20 cellular contexts compared by ENCODE assay signal in genomic region chr18:49848115-49848514, GRCh38. TPM values are rescaled to one million over a fixed set of nuclear protein-coding genes. Genes with fewer than 3 reads are reported as not detected.
DNase-seq lines count a peak whose midpoint lies in the region; ATAC-seq, FAIRE-seq and TF ChIP-seq lines count a peak whose summit lies in the region.
"Had no signal": no experiment of that assay in that cellular context is flagged by ENCODE, and none has a peak within 500 bp of the region (broad histone marks: within the 10 kb centered on the region; RNA-seq: fewer than 3 reads in every experiment).

No MANE protein-coding gene starts in this region.

- H2BK15ac ChIP-seq in H1 (ENCODE audit: low read length): no peak overlapping the region

- ATAC-seq in HG03135 (IDR thresholded peaks at IDR 0.05; ENCODE audit: unreplicated experiment): no peak
- ATAC-seq: K562 had no signal

- intact Hi-C loops in MCF 10A (cut with micrococcal nuclease): no loop called here
- intact Hi-C loops in mammary epithelial cell (cut with micrococcal nuclease): no loop called here

- H3K4me3 ChIP-seq in mammary epithelial cell (replicated peaks in 1 of 3; ENCODE audit: insufficient read depth in 1 of 3, low read depth in 2 of 3, low read length in 3 of 3): no peak overlapping the region
- H3K4me3 ChIP-seq in H1 (ENCODE audit: extremely low read depth in 1 of 4, insufficient read depth in 2 of 4, low read depth in 3 of 4, low read length in 4 of 4): no peak overlapping the region
- H3K4me3 ChIP-seq: K562 had no signal

- 100% methylated on average over 3 of the region's 4 CpGs for WGBS in mammary epithelial cell (ENCODE audit: low coverage, missing lambda C conversion rate)
- 82% methylated on average over 3 of the region's 4 CpGs; no CpG with 5 or more reads in 1 of the 2 experiments for WGBS in H1 (ENCODE audit: extremely low coverage in 1 of 2, insufficient coverage in 1 of 2, insufficient read length in 1 of 2, insufficient replicate concordance in 2 of 2, low coverage in 1 of 2, low lambda C conversion rate in 2 of 2, missing lambda C conversion rate in 1 of 2), 2 experiments

- TF ChIP-seq RAD21 in H1 (IDR thresholded peaks at IDR 0.05 in 1 of 2, conservative IDR thresholded peaks at IDR 0.05 in 1 of 2; ENCODE audit: low read depth in 2 of 2, low read length in 2 of 2): no peak

- H3K36me3 ChIP-seq in mammary epithelial cell (ENCODE audit: insufficient read depth, low read length) (no peaks in the 10 kb centered on the region), H1 (ENCODE audit: control insufficient read depth in 2 of 4, insufficient read depth in 4 of 4, low read length in 3 of 4) (no peaks in the 10 kb centered on the region)

- H4K20me1 ChIP-seq in mammary epithelial cell (ENCODE audit: insufficient read depth, low read length): no peaks in the 10 kb centered on the region
- H4K20me1 ChIP-seq in H1 (replicated peaks in 1 of 2; ENCODE audit: control insufficient read depth in 1 of 2, insufficient read depth in 2 of 2, low read length in 2 of 2): peaks cover 0 to 2% of the 10 kb centered on the region in 2 experiments

- no peak overlapping the region for H2BK120ac ChIP-seq in H1 (replicated peaks; ENCODE audit: low read depth, low read length)

- no peaks in the 10 kb centered on the region for H3K27me3 Mint-ChIP-seq in MCF 10A (ENCODE audit: insufficient read depth, unreplicated experiment)
- H3K27me3 Mint-ChIP-seq in HFFc6 (ENCODE audit: insufficient read depth): peaks cover 24% of the 10 kb centered on the region
- no peaks in the 10 kb centered on the region for H3K27me3 Mint-ChIP-seq in type B pancreatic cell

- no peak overlapping the region for H2BK5ac ChIP-seq in H1 (ENCODE audit: low read depth, low read length)

- H3K27ac ChIP-seq in mammary epithelial cell (ENCODE audit: insufficient read depth, low read depth, low read length): no peak overlapping the region
- H3K27ac ChIP-seq in H1 (ENCODE audit: low read depth, low read length): no peak overlapping the region

- in situ Hi-C loops in mammary epithelial cell (cut with MboI; ENCODE audit: low sequenced_read_pairs in 2 of 2): no loop called here

- H3K4ac ChIP-seq in H1 (replicated peaks; ENCODE audit: insufficient read length, low read depth, low read length): no peak overlapping the region

- peak overlapping the region; percentile 29; the same call in 1 of the 2 replicates for H2BK12ac ChIP-seq in H1 (ENCODE audit: low read depth, low read length)

- no peak overlapping the region for H4K8ac ChIP-seq in H1 (ENCODE audit: extremely low read depth, insufficient read depth, low read length)

- no peak overlapping the region for H4K5ac ChIP-seq in H1 (ENCODE audit: insufficient read length, low read depth, low read length)

- no peak overlapping the region for H3K18ac ChIP-seq in H1 (ENCODE audit: extremely low read depth, low read length)

- TF ChIP-seq POLR2A in H1 (IDR thresholded peaks at IDR 0.05; ENCODE audit: control extremely low read depth in 1 of 2, low read depth in 2 of 2, low read length in 2 of 2): no peak

- TF ChIP-seq EP300 in H1 (IDR thresholded peaks at IDR 0.05; ENCODE audit: borderline replicate concordance in 1 of 2, low read depth in 2 of 2, low read length in 2 of 2): no peak

- H3K27me3 ChIP-seq in mammary epithelial cell (ENCODE audit: insufficient read depth, low read length): no peaks in the 10 kb centered on the region
- no peaks in the 10 kb centered on the region; a peak in 1 of 7 replicates for H3K27me3 ChIP-seq in H1 (replicated peaks in 1 of 4; ENCODE audit: control insufficient read depth in 3 of 4, extremely low read depth in 1 of 4, insufficient read depth in 3 of 4, low read length in 3 of 4)

- H3K9me3 ChIP-seq in mammary epithelial cell (replicated peaks; ENCODE audit: insufficient read depth, low read length): no peaks in the 10 kb centered on the region
- H3K9me3 ChIP-seq in H1 (ENCODE audit: insufficient read depth in 2 of 2, low read depth in 1 of 2, low read length in 1 of 2): no peaks in the 10 kb centered on the region
- H3K9me3 ChIP-seq: SK-N-SH had no signal

- no peak overlapping the region for H3K4me3 Mint-ChIP-seq in MCF 10A (ENCODE audit: unreplicated experiment)
- no peak overlapping the region for H3K4me3 Mint-ChIP-seq in HFFc6
- no peak overlapping the region for H3K4me3 Mint-ChIP-seq in type B pancreatic cell
- H3K4me3 Mint-ChIP-seq: B cell; CD4-positive, alpha-beta T cell had no signal

- no peak for TF ChIP-seq CTCF in MCF 10A (IDR thresholded peaks at IDR 0.05; ENCODE audit: unreplicated experiment)
- no peak for TF ChIP-seq CTCF in mammary epithelial cell (conservative IDR thresholded peaks at IDR 0.05 in 1 of 2, IDR thresholded peaks at IDR 0.05 in 1 of 2; ENCODE audit: extremely low read depth in 1 of 2, insufficient read depth in 1 of 2, low read depth in 1 of 2, low read length in 2 of 2)
- no peak for TF ChIP-seq CTCF in HFFc6 (IDR thresholded peaks at IDR 0.05)
- no peak for TF ChIP-seq CTCF in H1 (IDR thresholded peaks at IDR 0.05; ENCODE audit: control extremely low read depth in 1 of 3, insufficient read depth in 1 of 3, low read depth in 1 of 3, low read length in 3 of 3)
- TF ChIP-seq CTCF in type B pancreatic cell (conservative IDR thresholded peaks at IDR 0.05): no peak

- H3K56ac ChIP-seq in H1 (replicated peaks; ENCODE audit: insufficient read length, low read depth, low read length): no peak overlapping the region

- no peak overlapping the region for H3K23ac ChIP-seq in H1 (ENCODE audit: insufficient read length)

- no peak overlapping the region for H4K91ac ChIP-seq in H1 (replicated peaks; ENCODE audit: insufficient read length, low read length)

- no peaks in the 10 kb centered on the region for H3K79me1 ChIP-seq in H1 (ENCODE audit: low read depth, low read length)

- H3K79me2 ChIP-seq in mammary epithelial cell (ENCODE audit: insufficient read depth, low read length) (no peaks in the 10 kb centered on the region), H1 (ENCODE audit: control insufficient read depth in 1 of 2, insufficient read depth in 2 of 2, low read length in 2 of 2) (no peaks in the 10 kb centered on the region)

- BruUV-seq in MCF 10A (replicated peaks; lab: Mats Ljungman, UMichigan): no TSS peak
- BruUV-seq in mammary epithelial cell (replicated peaks; lab: Mats Ljungman, UMichigan): no TSS peak

- H3K9ac ChIP-seq in mammary epithelial cell (ENCODE audit: insufficient read depth, low read length) (no peak overlapping the region), H1 (replicated peaks in 1 of 4; ENCODE audit: extremely low read depth in 1 of 4, low read depth in 3 of 4, low read length in 3 of 4) (no peak overlapping the region)
- H3K9ac ChIP-seq: SK-N-SH had no signal

- no peak overlapping the region for H3K14ac ChIP-seq in H1 (ENCODE audit: insufficient read length)

- H3K36me3 Mint-ChIP-seq in MCF 10A (ENCODE audit: insufficient read depth, unreplicated experiment) (no peaks in the 10 kb centered on the region), HFFc6 (ENCODE audit: low read depth) (no peaks in the 10 kb centered on the region), type B pancreatic cell (peaks cover 21% of the 10 kb centered on the region)

- H3K9me3 Mint-ChIP-seq in MCF 10A (ENCODE audit: unreplicated experiment) (no peaks in the 10 kb centered on the region), HFFc6 (no peaks in the 10 kb centered on the region), type B pancreatic cell (no peaks in the 10 kb centered on the region)
- H3K9me3 Mint-ChIP-seq: CD4-positive, alpha-beta T cell had no signal

- H2AFZ ChIP-seq in mammary epithelial cell (ENCODE audit: low read depth, low read length): no peak overlapping the region
- H2AFZ ChIP-seq in H1 (ENCODE audit: low read length): no peak overlapping the region

- H3K4me2 ChIP-seq in mammary epithelial cell (ENCODE audit: insufficient read depth, low read depth, low read length) (no peak overlapping the region), H1 (ENCODE audit: insufficient read depth in 1 of 2, low read depth in 2 of 2, low read length in 2 of 2) (no peak overlapping the region)
- H3K4me2 ChIP-seq: SK-N-SH had no signal

- dilution Hi-C loops in mammary epithelial cell (cut with HindIII; ENCODE audit: low sequenced_read_pairs): no loop called here

- H3K27ac Mint-ChIP-seq in MCF 10A (ENCODE audit: low read depth, unreplicated experiment): peak overlapping the region; percentile 98
- 0 out of 2 replicates have a peak overlapping the region, but pooled peaks have one; percentile 9 for H3K27ac Mint-ChIP-seq in HFFc6
- peak overlapping the region; percentile 35 for H3K27ac Mint-ChIP-seq in type B pancreatic cell
- H3K27ac Mint-ChIP-seq: B cell; CD4-positive, alpha-beta T cell had no signal

- peak overlapping the region; percentile 6; the same call in 1 of the 2 replicates for H2BK20ac ChIP-seq in H1 (ENCODE audit: low read length)

- POLR2A ChIA-PET in MCF 10A (lab: Yijun Ruan, JAX): interaction anchor here (3.5 to 5.9 kb wide), 2 partner anchors 9 to 35 kb away, joined by 54 to 55 read pairs; partner anchors contain the start of gene ACAA2
- POLR2A ChIA-PET in H1 (lab: Charles Lee; ENCODE audit: partially characterized antibody): interaction anchor here (0.9 kb wide), 1 partner anchor 10 kb away, joined by 3 read pairs; no protein-coding TSS in a partner anchor

- no peaks in the 10 kb centered on the region; the same call in 1 of the 2 replicates for H3K23me2 ChIP-seq in H1 (ENCODE audit: low read depth, low read length)

- H3K4me1 ChIP-seq in mammary epithelial cell (ENCODE audit: insufficient read depth, low read length): peaks cover 22% of the 10 kb centered on the region
- H3K4me1 ChIP-seq in H1 (replicated peaks in 1 of 4; ENCODE audit: control insufficient read depth in 3 of 4, insufficient read depth in 4 of 4, low read length in 3 of 4): peaks cover 0 to 25% (median 9%) of the 10 kb centered on the region in 4 experiments; a peak in 5 of 7 replicates

- DNase-seq in MCF 10A (ENCODE audit: unreplicated experiment): no peak
- DNase-seq in mammary epithelial cell: no peak
- no peak for DNase-seq in HFFc6
- DNase-seq in H1 (ENCODE audit: low read depth in 1 of 2, low spot score in 2 of 2): no peak
- DNase-seq in type B pancreatic cell (ENCODE audit: extremely low spot score, unreplicated experiment): no peak
- DNase-seq in GM19240 (ENCODE audit: insufficient read length, low spot score): no peak
- no peak for DNase-seq in NCI-H2107 (lab: John Stamatoyannopoulos, UW)
- DNase-seq: 8988T; CD4-positive, alpha-beta T cell; DMS79; NCI-H1105; NCI-H2081 treated with DMSO at 0.1 percent for 48 hours; SHP77; SK-N-SH had no signal

- no peak for FAIRE-seq in H1 (lab: Jason Lieb, UNC)
- FAIRE-seq: GM12892, GM18507, H54, K562 had no signal

- H3K4me1 Mint-ChIP-seq in MCF 10A (ENCODE audit: insufficient read depth, unreplicated experiment) (peaks cover 40% of the 10 kb centered on the region), HFFc6 (ENCODE audit: low read depth) (peaks cover 25% of the 10 kb centered on the region), type B pancreatic cell (ENCODE audit: unreplicated experiment) (peaks cover 5% of the 10 kb centered on the region)
- H3K4me1 Mint-ChIP-seq: B cell had no signal

- CTCF ChIA-PET in MCF 10A (lab: Yijun Ruan, JAX) (interaction anchor here (1.1 to 4.5 kb wide), 3 partner anchors 10 to 338 kb away, joined by 3 to 26 read pairs (median 4); no protein-coding TSS in a partner anchor), mammary epithelial cell (lab: Charles Lee; ENCODE audit: low non-redundant PET) (no interaction called here), H1 (lab: Charles Lee; ENCODE audit: partially characterized antibody) (interaction anchor here (0.5 to 14.2 kb wide), 3 partner anchors 12 to 434 kb away, joined by 3 to 157 read pairs (median 3); no protein-coding TSS in a partner anchor)

- no peak overlapping the region for H2AK5ac ChIP-seq in H1 (ENCODE audit: low read depth, low read length)

RNA-seq across cellular contexts. Expression of gene ACAA2, which starts 34.8 kb away (rescaled TPM):
- total RNA-seq in MCF 10A (2022) (82.9 and 84.9 TPM in 2 replicates), mammary epithelial cell (10 to 100 TPM; 42.2 to 45.9 TPM), type B pancreatic cell (ENCODE audit: low replicate concordance) (66.7 and 99.0 TPM in 2 replicates)
- polyA plus RNA-seq in mammary epithelial cell (20.8 TPM), H1 (2011; rRNA removed) (42.1 and 63.4 TPM in 2 replicates)
- polyA minus RNA-seq in mammary epithelial cell: 6.4 TPM
- 10 to 100 TPM in 2 of 6 experiments, 1 to 10 TPM in 4; 6.3 to 23.3 (median 7.1) TPM for total RNA-seq in HFFc6 (2021; fragmentation: NEBNext Ultra II Directional; extraction: Animal tissue kit (Norgen Biotek cat#: 25700))
- 151 and 152 TPM in 2 replicates for total RNA-seq in H1 (2021; fragmentation: NEBNext Ultra II Directional; extraction: Animal tissue kit (Norgen Biotek cat#: 25700))
- polyA plus RNA-seq in H1 (2011; cell fraction: cytosol; rRNA removed): 78.5 TPM
- 29.4 TPM for polyA plus RNA-seq in H1 (2011; cell fraction: nucleus; rRNA removed)
- 154 to 191 TPM (median 158 TPM) in 4 replicates for polyA plus RNA-seq in H1 (2012, experiment 1 of 2)
- polyA plus RNA-seq in H1 (2012, experiment 2 of 2): 29.5 TPM
- 71.3 TPM for polyA plus RNA-seq in H1 (2013, experiment 1 of 2)
- 71.4 TPM for polyA plus RNA-seq in H1 (2013, experiment 2 of 2)
- polyA minus RNA-seq in H1 (2011; rRNA and poly(A)+ RNA removed): 66.7 and 74.4 TPM in 2 replicates
- polyA minus RNA-seq in H1 (2011; cell fraction: cytosol; rRNA and poly(A)+ RNA removed): 32.4 TPM
- polyA minus RNA-seq in H1 (2011; cell fraction: nucleus; rRNA and poly(A)+ RNA removed): 27.7 TPM

Comparison
In these comparisons a context has a peak if more than half of its experiments do, and no peak if none do; other contexts are left out.
1. H3K27ac Mint-ChIP-seq: peak in every context shown above with its lines; median percentile 98 in MCF 10A; 35 in type B pancreatic cell; 9 in HFFc6.